In the genomic region with DNA sequence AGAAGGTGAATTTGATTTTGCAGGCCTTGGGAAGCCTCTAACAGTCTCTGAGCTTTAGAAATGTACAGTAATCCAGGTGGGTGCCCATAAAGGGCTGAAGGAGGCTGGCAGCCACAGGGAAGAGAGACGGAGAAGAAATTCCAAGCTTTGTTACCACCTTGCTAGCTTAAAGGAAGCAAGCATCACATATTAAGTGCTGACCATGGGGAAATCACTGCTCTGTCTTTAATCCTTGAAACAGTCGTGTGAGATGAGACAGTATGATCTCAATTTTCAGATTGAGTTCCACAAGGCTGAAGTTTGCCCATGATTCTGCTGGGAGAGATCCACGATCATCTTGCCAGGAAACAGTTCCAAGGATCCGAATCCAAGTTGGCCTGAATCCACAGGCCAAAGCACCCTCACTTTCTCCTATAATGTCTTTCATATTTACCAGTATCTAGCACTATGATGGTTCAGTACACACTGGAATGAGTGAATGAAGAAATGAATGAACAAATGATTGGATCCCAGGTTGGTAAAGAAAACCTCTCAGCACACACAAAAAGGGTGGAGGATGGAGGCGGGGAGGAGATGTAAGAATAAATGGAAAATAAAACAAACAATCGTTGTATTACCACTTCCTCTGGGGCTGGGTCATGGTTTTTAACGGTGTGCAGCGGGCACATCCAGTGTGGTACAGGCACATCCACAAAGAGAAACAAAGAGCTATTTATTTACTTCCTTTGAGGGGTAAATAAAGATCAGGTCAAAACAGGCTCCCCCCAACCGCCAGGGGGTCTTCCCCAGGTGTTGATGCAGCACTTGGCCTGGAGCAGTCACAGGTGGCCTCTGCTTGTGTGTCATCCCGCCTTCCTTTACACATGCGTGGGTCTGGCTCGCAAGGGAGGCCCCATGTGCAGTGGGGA, we compare ENCODE assay signal across 8 cellular contexts. TPM values are rescaled to one million over a fixed set of nuclear protein-coding genes. Genes with fewer than 3 reads are reported as not detected.
DNase-seq lines count a peak whose midpoint lies in the region; ATAC-seq, FAIRE-seq and TF ChIP-seq lines count a peak whose summit lies in the region.

No MANE protein-coding gene starts in this region.

- DNase-seq in T-cell (peak; percentile 22 to 92 (median 78)), GM12878 (ENCODE audit: low read depth, low spot score) (no peak), MV-4-11 (lab: John Stamatoyannopoulos, UW) (no peak), DMS 273 treated with DMSO at 0.1 percent for 48 hours (lab: John Stamatoyannopoulos, UW) (no peak), glutamatergic neuron (no peak)
- DNase-seq in stimulated activated CD4-positive, alpha-beta T cell treated with anti-CD3 and anti-CD28 coated beads, TNF-alpha, amount 100 ng/mL, for 24 hours (ENCODE audit: low read depth in 3 of 3) = peak; percentile 43 to 70 (median 45)

- peaks cover 83 to 90% (median 89%) of the 10 kb centered on the region in 3 donors for H3K4me1 Mint-ChIP-seq in T-cell
- H3K4me1 Mint-ChIP-seq in glutamatergic neuron (ENCODE audit: low read depth, unreplicated experiment) = no peaks in the 10 kb centered on the region

- FAIRE-seq in GM12878 (lab: Jason Lieb, UNC) = no peak

- peak overlapping the region; percentile 88 for H2AFZ ChIP-seq in GM12878 (ENCODE audit: control insufficient read depth, low read depth, low read length)

- H3K4me1 ChIP-seq in GM12878 (ENCODE audit: control insufficient read depth, insufficient read depth, low read length) = peaks cover 60% of the 10 kb centered on the region

- no peak; a peak in 1 of 4 replicates for TF ChIP-seq EP300 in GM12878 (IDR thresholded peaks at IDR 0.05; ENCODE audit: borderline replicate concordance in 1 of 2, control insufficient read depth in 1 of 2, low read depth in 2 of 2, low read length in 2 of 2)

- ATAC-seq in T-cell (replicated peaks in 1 of 4) (peak; percentile 84 to 88 (median 86)), GM12878 (peak; percentile 36), GM18870 (IDR thresholded peaks at IDR 0.05; ENCODE audit: unreplicated experiment) (no peak)

- H3K36me3 Mint-ChIP-seq in T-cell (peaks cover 38% of the 10 kb centered on the region), glutamatergic neuron (ENCODE audit: unreplicated experiment) (no peaks in the 10 kb centered on the region)

- peak overlapping the region; percentile 81 for H3K27ac ChIP-seq in GM12878 (ENCODE audit: control insufficient read depth, insufficient read depth)

- H3K79me2 ChIP-seq in GM12878 (ENCODE audit: control insufficient read depth, insufficient read depth, low read length) = no peaks in the 10 kb centered on the region; the same call in 1 of the 2 replicates

- H3K4me3 Mint-ChIP-seq in T-cell (peak overlapping the region; percentile 65 to 81 (median 71)), glutamatergic neuron (ENCODE audit: unreplicated experiment) (no peak overlapping the region)

- peak overlapping the region; percentile 40 for H3K9ac ChIP-seq in GM12878 (ENCODE audit: control insufficient read depth, insufficient read depth, low read length)

- peak overlapping the region; percentile 77 for H3K4me2 ChIP-seq in GM12878 (ENCODE audit: control insufficient read depth, insufficient read depth)

- whole genome bisulfite sequencing in GM12878 (ENCODE audit: insufficient coverage, insufficient replicate concordance, low lambda C conversion rate, missing lambda C conversion rate) = 15% methylated on average over 12 of the region's 12 CpGs

- no peaks in the 10 kb centered on the region for H4K20me1 ChIP-seq in GM12878 (ENCODE audit: control insufficient read depth, insufficient read depth)

- H3K36me3 ChIP-seq in GM12878 (ENCODE audit: control insufficient read depth in 2 of 2, insufficient read depth in 2 of 2, low read length in 1 of 2) = no peaks in the 10 kb centered on the region

- TF ChIP-seq CTCF in GM12878 (IDR thresholded peaks at IDR 0.05 in 2 of 3, conservative IDR thresholded peaks at IDR 0.05 in 1 of 3; ENCODE audit: control insufficient read depth in 2 of 3, extremely low read depth in 1 of 3, insufficient read depth in 1 of 3, low read depth in 3 of 3, low read length in 3 of 3) = peak in 1 of 3 experiments; percentile 4; a peak in 1 of 6 replicates
- no peak for TF ChIP-seq CTCF in glutamatergic neuron (IDR thresholded peaks at IDR 0.05; ENCODE audit: partially characterized antibody, unreplicated experiment)

- CTCF ChIA-PET in T-cell (lab: Charles Lee) = interaction anchor here in 1 of 2 donors (1.0 to 1.2 kb wide), 4 partner anchors 17 to 84 kb away, joined by 3 to 9 read pairs (median 6); no protein-coding TSS in a partner anchor
- CTCF ChIA-PET in GM12878 (lab: Yijun Ruan, JAX) = interaction anchor here (0.7 to 1.1 kb wide), 6 partner anchors 9 to 236 kb away, joined by 3 to 5 read pairs (median 4); a partner anchor contains a TSS

- no peaks in the 10 kb centered on the region; the same call in 2 of the 3 replicates for H3K9me3 ChIP-seq in GM12878 (replicated peaks; ENCODE audit: control insufficient read depth, insufficient read depth, low read length)

- POLR2A ChIA-PET in T-cell (lab: Charles Lee) = interaction anchor here (0.5 to 0.6 kb wide), 2 partner anchors 28 to 185 kb away, joined by 4 to 5 read pairs; a partner anchor contains a TSS
- POLR2A ChIA-PET in GM12878 (lab: Charles Lee) = interaction anchor here (0.7 to 0.9 kb wide), 2 partner anchors 14 to 28 kb away, joined by 3 to 5 read pairs; no protein-coding TSS in a partner anchor

- SMC1A ChIA-PET in GM12878 (lab: Charles Lee; ENCODE audit: uncharacterized antibody, unreplicated experiment) = interaction anchor here (0.9 to 1.6 kb wide), 7 partner anchors 17 to 80 kb away, joined by 3 to 6 read pairs (median 3); a partner anchor contains a TSS

- RAD21 ChIA-PET in GM12878 (lab: Charles Lee; ENCODE audit: unreplicated experiment) = interaction anchor here (0.9 kb wide), 1 partner anchor 28 kb away, joined by 3 read pairs; a partner anchor contains a TSS

- no peak for TF ChIP-seq RAD21 in GM12878 (IDR thresholded peaks at IDR 0.05; ENCODE audit: insufficient read depth, low read depth, low read length)

- H3K27me3 ChIP-seq in GM12878 (replicated peaks in 1 of 2; ENCODE audit: control insufficient read depth in 2 of 2, insufficient read depth in 2 of 2, low read length in 1 of 2) = no peaks in the 10 kb centered on the region

- H3K9me3 Mint-ChIP-seq in T-cell = no peaks in the 10 kb centered on the region
- no peaks in the 10 kb centered on the region for H3K9me3 Mint-ChIP-seq in glutamatergic neuron (ENCODE audit: unreplicated experiment)

- no TSS peak for BruUV-seq in GM12878 (replicated peaks; lab: Mats Ljungman, UMichigan)

- no peaks in the 10 kb centered on the region for H3K27me3 Mint-ChIP-seq in T-cell
- peaks cover 2% of the 10 kb centered on the region for H3K27me3 Mint-ChIP-seq in glutamatergic neuron (ENCODE audit: unreplicated experiment)

- in situ Hi-C loops in GM12878 (cut with MboI) = no loop called here

- no peak overlapping the region for H3K4me3 ChIP-seq in GM12878

- TF ChIP-seq POLR2A in GM19099 (IDR thresholded peaks at IDR 0.05; ENCODE audit: extremely low read depth, insufficient read length, low read depth) (peak; percentile 32), GM12878 (IDR thresholded peaks at IDR 0.05; ENCODE audit: low read depth, low read length) (peak; percentile 49; the same call in 1 of the 2 replicates)

- H3K27ac Mint-ChIP-seq in T-cell = peak overlapping the region; percentile 94 to 98
- H3K27ac Mint-ChIP-seq in glutamatergic neuron (ENCODE audit: unreplicated experiment) = no peak overlapping the region

- intact Hi-C loops in GM12878 (cut with micrococcal nuclease; ENCODE audit: unreplicated experiment) = no loop called here

RNA-seq across cellular contexts. Expression of a gene that starts 28.2 kb away (rescaled TPM):
- total RNA-seq in T-cell (10 to 100 TPM; 46.0 to 55.5 (median 47.6) TPM), GM12878 (2014; rRNA removed) (14.6 and 22.8 TPM in 2 replicates), GM12878 (2014; rRNA removed; fragmentation: Illumina TruSeq; extraction: Trizol) (17.1 and 18.6 TPM in 2 replicates), GM12878 (2021) (24.2 and 26.2 TPM in 2 replicates), glutamatergic neuron (ENCODE audit: unreplicated experiment) (16.2 TPM)
- total RNA-seq in GM12878 (2013; cell fraction: nucleolus; rRNA removed) = 64.3 and 67.3 TPM in 2 replicates
- 7.1 TPM for polyA plus RNA-seq in GM12878 (2011; ENCODE audit: low read depth)
- polyA plus RNA-seq in GM12878 (2011; rRNA removed) (23.2 and 30.9 TPM in 2 replicates), GM12878 (2014; fragmentation: Illumina TruSeq; extraction: Trizol) (11.7 and 21.2 TPM in 2 replicates), GM12878 (2014; fragmentation: Nextera tagmentation; extraction: Ambion mirVana) (10 to 100 TPM; 17.5 to 25.5 TPM), GM12878 (2014; rRNA removed) (24.8 and 26.5 TPM in 2 replicates), GM12878 (2016; fragmentation: Nextera tagmentation; extraction: Ambion mirVana) (10 to 100 TPM; 11.7 to 15.3 TPM)
- 32.8 and 45.3 TPM in 2 replicates for polyA plus RNA-seq in GM12878 (2011; cell fraction: cytosol; rRNA removed)
- polyA plus RNA-seq in GM12878 (2011; cell fraction: nucleus; rRNA removed) = 20.3 and 30.6 TPM in 2 replicates
- 10.2 and 12.2 TPM in 2 replicates for polyA plus RNA-seq in GM12878 (2012)
- 58.2 and 62.9 TPM in 2 replicates for polyA minus RNA-seq in GM12878 (2011; rRNA and poly(A)+ RNA removed)
- 12.7 and 14.0 TPM in 2 replicates for polyA minus RNA-seq in GM12878 (2011; cell fraction: cytosol; rRNA and poly(A)+ RNA removed)
- 15.8 and 40.9 TPM in 2 replicates for polyA minus RNA-seq in GM12878 (2011; cell fraction: nucleus; rRNA and poly(A)+ RNA removed)

Comparison
In these comparisons a context has a peak if more than half of its experiments do, and no peak if none do; other contexts are left out.
1. DNase-seq: peak in T-cell (34 of 34) and stimulated activated CD4-positive, alpha-beta T cell treated with anti-CD3 and anti-CD28 coated beads, TNF-alpha, amount 100 ng/mL, for 24 hours (3 of 3); none in GM12878 (single experiment), MV-4-11 (single experiment), DMS 273 treated with DMSO at 0.1 percent for 48 hours (single experiment) and glutamatergic neuron (single experiment).